In the genomic region with DNA sequence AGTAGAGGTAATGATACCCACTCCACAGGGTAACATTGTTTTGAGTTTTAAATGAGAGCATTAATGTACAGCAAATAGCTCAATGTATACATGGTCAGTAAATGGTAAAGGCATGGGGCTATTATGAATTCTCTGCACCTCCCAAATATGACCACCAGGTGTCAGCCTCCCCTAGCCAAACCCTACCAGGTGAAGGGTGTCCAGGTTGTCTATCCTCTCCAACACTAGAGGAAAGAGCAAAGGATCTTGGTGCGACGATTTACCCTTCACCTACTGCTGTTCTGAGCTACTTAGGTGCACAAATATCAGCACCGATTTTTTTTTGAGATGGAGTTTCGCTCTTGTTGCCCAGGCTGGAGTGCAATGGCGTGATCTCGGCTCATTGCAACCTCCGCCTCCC, we compare ENCODE assay signal across 9 cellular contexts. TPM values are rescaled to one million over a fixed set of nuclear protein-coding genes. Genes with fewer than 3 reads are reported as not detected.
A peak's percentile ranks its signal among the peaks of the same experiment; 100 is the strongest.
DNase-seq lines count a peak whose midpoint lies in the region; ATAC-seq lines count a peak whose summit lies in the region.
"Had no signal": no experiment of that assay in that cellular context is flagged by ENCODE, and none has a peak within 500 bp of the region (broad histone marks: within the 10 kb centered on the region; RNA-seq: fewer than 3 reads in every experiment).

No MANE protein-coding gene starts in this region.

- H3K9me3 Mint-ChIP-seq in naive B cell = no peaks in the 10 kb centered on the region
- H3K9me3 Mint-ChIP-seq: T-helper 1 cell treated with Interleukin-12 subunit alpha and Interleukin-12 subunit beta and Interleukin-4 antibody, amounts not matched to agents 30 μg/mL and 1 μg/mL, for 36 hours had no signal

- ATAC-seq in GM19467 (IDR thresholded peaks at IDR 0.05; ENCODE audit: unreplicated experiment) (peak; percentile 76), HG03565 (IDR thresholded peaks at IDR 0.05; ENCODE audit: unreplicated experiment) (peak; percentile 75), naive B cell (ENCODE audit: low read depth in 2 of 2) (peak; percentile 49 to 52)

- peaks cover 17 to 20% (median 20%) of the 10 kb centered on the region in 3 donors for H3K4me1 Mint-ChIP-seq in naive B cell

- H3K36me3 Mint-ChIP-seq in naive B cell = no peaks in the 10 kb centered on the region

- no peak overlapping the region for H3K27ac Mint-ChIP-seq in naive B cell
- H3K27ac Mint-ChIP-seq: T-helper 1 cell treated with Interleukin-12 subunit alpha and Interleukin-12 subunit beta and Interleukin-4 antibody, amounts not matched to agents 30 μg/mL and 1 μg/mL, for 36 hours had no signal

- DNase-seq in COLO668 (lab: John Stamatoyannopoulos, UW; ENCODE audit: unreplicated experiment) = peak; percentile 52
- DNase-seq in NCI-H748 treated with DMSO at 0.1 percent for 48 hours (lab: John Stamatoyannopoulos, UW) = peak; percentile 29
- DNase-seq in activated CD8-positive, alpha-beta memory T cell treated with anti-CD3 and anti-CD28 coated beads for 1 hour (ENCODE audit: extremely low read depth in 1 of 2, low read depth in 1 of 2) = peak; percentile 14 to 27
- peak; percentile 22 for DNase-seq in epidermal melanocyte (ENCODE audit: insufficient read length, low spot score)
- DNase-seq in naive B cell = peak; percentile 51
- DNase-seq in substantia nigra (lab: John Stamatoyannopoulos, UW) = peak in 31 of 49 donors; percentile 0 to 25 (median 6)

- H3K4me3 Mint-ChIP-seq in naive B cell = no peak overlapping the region
- H3K4me3 Mint-ChIP-seq: T-helper 1 cell treated with Interleukin-12 subunit alpha and Interleukin-12 subunit beta and Interleukin-4 antibody, amounts not matched to agents 30 μg/mL and 1 μg/mL, for 36 hours had no signal

- no peak overlapping the region for H3K27ac ChIP-seq in substantia nigra (ENCODE audit: low read depth, low read length, poor library complexity, severe bottlenecking)

- no peaks in the 10 kb centered on the region for H3K27me3 Mint-ChIP-seq in naive B cell

RNA-seq across cellular contexts. Expression of gene XIAP, which starts 26.5 kb away (rescaled TPM):
- 10 to 100 TPM in 2 of 6 donors, 1 to 10 TPM in 4; 2.5 to 15.8 (median 9.4) TPM for polyA plus RNA-seq in naive B cell (ENCODE audit: low read depth in 6 of 6)
